ENCODE assay signal across 5 cellular contexts in the genomic region with DNA sequence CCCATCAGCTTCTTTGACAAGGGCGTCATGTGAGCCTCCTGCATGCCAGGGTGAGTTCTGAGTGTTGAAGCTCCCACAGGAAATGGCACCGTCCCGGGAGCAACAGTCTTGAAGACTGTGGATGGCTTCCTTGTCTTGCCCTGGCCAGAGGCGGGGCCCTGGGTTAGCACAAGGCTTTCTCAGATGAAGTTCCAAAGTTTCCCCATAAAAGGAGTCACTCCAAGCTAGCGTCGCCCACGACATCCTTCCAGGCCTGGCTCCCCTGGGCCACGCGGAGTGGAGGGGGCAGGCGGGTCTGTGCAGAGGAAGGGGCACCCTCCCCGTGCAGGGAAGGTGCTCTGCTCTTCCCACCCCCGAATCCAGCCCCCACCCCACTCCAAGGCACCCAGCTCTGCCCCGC.
DNase-seq lines count a peak whose midpoint lies in the region; ATAC-seq and TF ChIP-seq lines count a peak whose summit lies in the region.
"Not testable (repeated sequence)": the region's sequence is repeated elsewhere in the genome, so short reads cannot be mapped to it uniquely, and the experiment has no call there.

No MANE protein-coding gene starts in this region.

- not testable (repeated sequence) for TF ChIP-seq CTCF in gastroesophageal sphincter (IDR thresholded peaks at IDR 0.05); heart left ventricle (IDR thresholded peaks at IDR 0.05); mucosa of descending colon (IDR thresholded peaks at IDR 0.05)

- not testable (repeated sequence) for H3K36me3 ChIP-seq in gastroesophageal sphincter; heart left ventricle; mucosa of descending colon (ENCODE audit: low read depth)

- TF ChIP-seq POLR2A in gastroesophageal sphincter (IDR thresholded peaks at IDR 0.05); heart left ventricle (IDR thresholded peaks at IDR 0.05): not testable (repeated sequence)

- not testable (repeated sequence) for DNase-seq in heart left ventricle, left cardiac atrium, right cardiac atrium, mucosa of descending colon

- not testable (repeated sequence) for H3K9me3 ChIP-seq in gastroesophageal sphincter; heart left ventricle; right cardiac atrium (ENCODE audit: control insufficient read depth, low read length); mucosa of descending colon

- H3K27me3 ChIP-seq in gastroesophageal sphincter; heart left ventricle; right cardiac atrium (ENCODE audit: control insufficient read depth, insufficient read depth): not testable (repeated sequence)

- intact Hi-C loops in heart left ventricle (cut with DNase I); left cardiac atrium (cut with DNase I); right cardiac atrium (cut with DNase I); mucosa of descending colon (cut with DNase I, micrococcal nuclease): not testable (repeated sequence)

- ATAC-seq in gastroesophageal sphincter (peak; percentile 20), heart left ventricle (peak in 3 of 4 donors; percentile 21 to 66 (median 41)), left cardiac atrium (peak; percentile 48 to 53), right cardiac atrium (peak; percentile 52 to 55), mucosa of descending colon (peak; percentile 34)

- not testable (repeated sequence) for H3K4me3 ChIP-seq in gastroesophageal sphincter; heart left ventricle; right cardiac atrium (ENCODE audit: low read length); mucosa of descending colon

- H3K4me1 ChIP-seq in gastroesophageal sphincter; heart left ventricle; right cardiac atrium (ENCODE audit: control insufficient read depth, insufficient read depth, low read length); mucosa of descending colon (ENCODE audit: low read depth): not testable (repeated sequence)

- no CpG with 5 or more reads among the region's 13 CpGs for WGBS in gastroesophageal sphincter (ENCODE audit: low coverage in 1 of 2), 2 donors
- WGBS in heart left ventricle, 4 donors: 52 to 80% (median 63%) methylated on average over 1 of the region's 13 CpGs; no CpG with 5 or more reads in 1 of the 4 donors
- WGBS in right cardiac atrium: 53% methylated on average over 1 of the region's 13 CpGs

- not testable (repeated sequence) for TF ChIP-seq EP300 in gastroesophageal sphincter (IDR thresholded peaks at IDR 0.05)

- H3K27ac ChIP-seq in gastroesophageal sphincter; heart left ventricle; right cardiac atrium (ENCODE audit: low read length): not testable (repeated sequence)
